Comparison of ENCODE assay signal across 2 cellular contexts in genomic region chr17:31752570-31752969, GRCh38.
TF ChIP-seq lines count a peak whose summit lies in the region.

No MANE protein-coding gene starts in this region.

TF ChIP-seq in H1, 55 proteins besides CTCF, POLR2A, EP300 and RAD21:
- TF ChIP-seq SIX5 (IDR thresholded peaks at IDR 0.05; ENCODE audit: low read depth, low read length) = no peak
- no peak for TF ChIP-seq JUN (IDR thresholded peaks at IDR 0.05; ENCODE audit: low read depth, low read length)

TF ChIP-seq in HepG2, 621 proteins besides CTCF, POLR2A, EP300 and RAD21:
- TF ChIP-seq ZNF891 (CRISPR knock-in tag; IDR thresholded peaks at IDR 0.05) (peak; percentile 59; the same call in 1 of the 2 replicates), GLMP (CRISPR knock-in tag; IDR thresholded peaks at IDR 0.05; ENCODE audit: borderline replicate concordance) (no peak), GATAD1 (CRISPR knock-in tag; IDR thresholded peaks at IDR 0.05) (no peak), ZNF292 (CRISPR knock-in tag; IDR thresholded peaks at IDR 0.05; ENCODE audit: borderline replicate concordance, low read depth) (no peak), LCORL (IDR thresholded peaks at IDR 0.05) (no peak), LCORL (CRISPR knock-in tag; IDR thresholded peaks at IDR 0.05) (peak; percentile 72; the same call in 1 of the 2 replicates), TBX2 (CRISPR knock-in tag; IDR thresholded peaks at IDR 0.05; ENCODE audit: borderline replicate concordance) (0 out of 2 replicates have a peak, but pooled peaks have one; percentile 12), PTBP1 (IDR thresholded peaks at IDR 0.05; ENCODE audit: low read depth, low read length, poor library complexity, severe bottlenecking) (no peak), KDM1A (CRISPR knock-in tag; IDR thresholded peaks at IDR 0.05) (no peak), FOXM1 (CRISPR knock-in tag; IDR thresholded peaks at IDR 0.05) (no peak), ZNF598 (CRISPR knock-in tag; IDR thresholded peaks at IDR 0.05; ENCODE audit: borderline replicate concordance) (no peak), GATAD2A (CRISPR knock-in tag; IDR thresholded peaks at IDR 0.05) (0 out of 2 replicates have a peak, but pooled peaks have one; percentile 6), ZBTB34 (CRISPR knock-in tag; IDR thresholded peaks at IDR 0.05) (no peak), DPF2 (CRISPR knock-in tag; IDR thresholded peaks at IDR 0.05; ENCODE audit: borderline replicate concordance, low read depth) (0 out of 2 replicates have a peak, but pooled peaks have one; percentile 12), TEAD3 (CRISPR knock-in tag; optimal IDR thresholded peaks at IDR 0.05; ENCODE audit: borderline replicate concordance) (peak; percentile 20), ZNF687 (CRISPR knock-in tag; IDR thresholded peaks at IDR 0.05) (peak; percentile 38)
